ENCODE assay signal across 17 cellular contexts in the genomic region with DNA sequence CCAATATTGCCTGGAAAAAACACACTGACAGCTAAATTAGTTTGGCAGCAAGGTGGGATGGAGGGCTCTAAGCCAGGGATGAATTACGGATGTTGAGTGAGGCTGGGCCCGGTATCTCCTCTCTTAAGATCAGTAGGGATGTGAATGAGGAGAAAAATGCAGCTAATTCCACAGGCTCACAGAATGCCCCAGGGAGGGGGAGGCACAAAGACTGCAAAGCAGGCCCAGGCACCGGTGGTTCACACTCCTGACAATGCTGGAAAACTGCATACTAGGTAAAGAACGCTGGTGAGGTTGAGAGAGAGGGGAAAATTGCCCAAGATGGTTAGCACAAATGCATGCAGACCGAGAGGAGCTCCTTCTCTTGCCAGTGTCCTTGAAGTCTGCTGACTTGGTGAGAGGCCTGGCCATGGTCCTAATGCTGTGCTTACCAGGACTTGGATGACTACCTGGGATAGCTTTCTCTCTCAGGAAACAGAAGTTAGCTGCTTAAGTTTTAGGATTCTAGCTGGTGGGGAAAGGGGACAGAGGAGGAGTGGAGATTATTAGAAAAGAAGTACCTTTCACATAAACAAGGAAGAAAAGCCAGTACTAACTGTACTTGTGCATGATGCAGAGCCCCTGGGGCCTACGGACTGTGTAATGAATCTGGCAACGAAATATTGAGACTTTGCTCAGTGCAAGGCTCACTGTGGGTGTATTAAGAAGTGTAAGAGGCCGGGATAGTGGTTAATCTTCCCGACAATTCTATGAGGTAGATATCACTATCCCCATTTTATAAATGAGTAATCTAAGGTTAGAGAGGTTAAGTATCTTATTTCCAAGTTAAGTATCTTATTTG.
DNase-seq lines count a peak whose midpoint lies in the region; ATAC-seq and TF ChIP-seq lines count a peak whose summit lies in the region.
"Had no signal": no experiment of that assay in that cellular context is flagged by ENCODE, and none has a peak within 500 bp of the region (broad histone marks: within the 10 kb centered on the region; RNA-seq: fewer than 3 reads in every experiment).

No MANE protein-coding gene starts in this region.

- no peaks in the 10 kb centered on the region for H4K20me1 ChIP-seq in neural progenitor cell (ENCODE audit: low read depth)

- CTCF ChIA-PET in Calu3 (lab: Charles Lee): no interaction called here
- CTCF ChIA-PET in GM10248 (lab: Yijun Ruan, JAX): interaction anchor here (1.3 to 3.4 kb wide), 3 partner anchors 12 to 13 kb away, joined by 3 to 13 read pairs (median 4); no protein-coding TSS in a partner anchor

- H3K27ac ChIP-seq in left ventricle myocardium inferior (replicated peaks) (peak overlapping the region; percentile 54), neural progenitor cell (no peak overlapping the region)
- H3K27ac ChIP-seq: A549 had no signal

- intact Hi-C loops in left ventricle myocardium inferior (cut with micrococcal nuclease) (loop anchor here (10.0 kb wide), 1 partner anchor 119 kb away; no protein-coding TSS in a partner anchor), cardiac septum (cut with DNase I) (no loop called here), left ventricle myocardium superior (cut with micrococcal nuclease) (no loop called here), Calu3 (cut with micrococcal nuclease; ENCODE audit: unreplicated experiment) (no loop called here)

- no peak overlapping the region for H2AFZ ChIP-seq in neural progenitor cell (replicated peaks)

- no peak overlapping the region for H3K4me3 Mint-ChIP-seq in neural progenitor cell
- H3K4me3 Mint-ChIP-seq in Calu3 (ENCODE audit: low read depth, unreplicated experiment): no peak overlapping the region
- H3K4me3 Mint-ChIP-seq: HFFc6 had no signal

- H3K27me3 ChIP-seq in left ventricle myocardium inferior (ENCODE audit: low read depth): no peaks in the 10 kb centered on the region
- no peaks in the 10 kb centered on the region for H3K27me3 ChIP-seq in neural progenitor cell

- ATAC-seq in left ventricle myocardium superior: peak; percentile 48
- no peak for ATAC-seq in GM21360 (IDR thresholded peaks at IDR 0.05; ENCODE audit: unreplicated experiment)
- ATAC-seq: A549 had no signal

- TF ChIP-seq CTCF in left ventricle myocardium inferior (IDR thresholded peaks at IDR 0.05; ENCODE audit: borderline replicate concordance) (no peak), neural progenitor cell (IDR thresholded peaks at IDR 0.05) (no peak), Calu3 (IDR thresholded peaks at IDR 0.05; ENCODE audit: unreplicated experiment) (no peak), GM10248 (IDR thresholded peaks at IDR 0.05; ENCODE audit: control extremely low read depth, extremely low read depth, low read depth, missing control alignments) (no peak)

- no peaks in the 10 kb centered on the region for H3K9me3 Mint-ChIP-seq in neural progenitor cell
- no peaks in the 10 kb centered on the region for H3K9me3 Mint-ChIP-seq in Calu3 (ENCODE audit: low read depth, unreplicated experiment)
- H3K9me3 Mint-ChIP-seq: HFFc6 had no signal

- H3K27me3 Mint-ChIP-seq in neural progenitor cell (ENCODE audit: insufficient read depth, low read depth) (peaks cover 2% of the 10 kb centered on the region), Calu3 (ENCODE audit: unreplicated experiment) (no peaks in the 10 kb centered on the region)

- H3K9ac ChIP-seq in neural progenitor cell: peak overlapping the region; percentile 15

- peak overlapping the region; percentile 14 for H3K4me2 ChIP-seq in neural progenitor cell
- H3K4me2 ChIP-seq: A549 had no signal

- H3K4me3 ChIP-seq in left ventricle myocardium inferior: no peak overlapping the region
- no peak overlapping the region for H3K4me3 ChIP-seq in neural progenitor cell
- H3K4me3 ChIP-seq: A549 had no signal

- no TSS peak for BruUV-seq in Calu3 (replicated peaks; lab: Mats Ljungman, UMichigan)

- DNase-seq in left ventricle myocardium inferior (no peak), cardiac septum (ENCODE audit: low spot score) (no peak), left ventricle myocardium superior (no peak), neural progenitor cell (ENCODE audit: low spot score) (peak; percentile 47), Calu3 (no peak), GM10248 (ENCODE audit: extremely low spot score) (no peak)
- DNase-seq: C1 segment of cervical spinal cord, DND-41, GDM1, HFFc6, KBM-7, NCI-H1436, NCI-H2081, NCI-H510A treated with DMSO at 0.1 percent for 48 hours, NCI-H82 had no signal

- H3F3A ChIP-seq in neural progenitor cell (ENCODE audit: low read depth): peaks cover 9% of the 10 kb centered on the region

- H3K36me3 ChIP-seq in left ventricle myocardium inferior (no peaks in the 10 kb centered on the region), neural progenitor cell (no peaks in the 10 kb centered on the region)

- no peaks in the 10 kb centered on the region for H3K9me3 ChIP-seq in left ventricle myocardium inferior (replicated peaks)
- no peaks in the 10 kb centered on the region for H3K9me3 ChIP-seq in neural progenitor cell (ENCODE audit: low read depth)
- H3K9me3 ChIP-seq: A549 had no signal

- no peaks in the 10 kb centered on the region for H3K36me3 Mint-ChIP-seq in neural progenitor cell
- H3K36me3 Mint-ChIP-seq in Calu3 (ENCODE audit: insufficient read depth, unreplicated experiment): peaks cover 4% of the 10 kb centered on the region

- POLR2A ChIA-PET in GM10248 (lab: Yijun Ruan, JAX): no interaction called here

- H3K27ac Mint-ChIP-seq in neural progenitor cell: no peak overlapping the region
- H3K27ac Mint-ChIP-seq in Calu3 (ENCODE audit: unreplicated experiment): no peak overlapping the region
- H3K27ac Mint-ChIP-seq: HFFc6 had no signal

- H3K4me1 ChIP-seq in left ventricle myocardium inferior (peaks cover 59% of the 10 kb centered on the region), neural progenitor cell (peaks cover 15% of the 10 kb centered on the region)

- no peaks in the 10 kb centered on the region for H3K79me2 ChIP-seq in neural progenitor cell (ENCODE audit: low read depth)

- H3K4me1 Mint-ChIP-seq in neural progenitor cell (peaks cover 6% of the 10 kb centered on the region), Calu3 (ENCODE audit: low read depth, unreplicated experiment) (peaks cover 16% of the 10 kb centered on the region)
